In genomic region chr11:68106165-68106940, GRCh38 we compare ENCODE assay signal across 14 cellular contexts. TPM values are rescaled to one million over a fixed set of nuclear protein-coding genes. Genes with fewer than 3 reads are reported as not detected.
DNase-seq lines count a peak whose midpoint lies in the region; ATAC-seq and TF ChIP-seq lines count a peak whose summit lies in the region.
"Had no signal": no experiment of that assay in that cellular context is flagged by ENCODE, and none has a peak within 500 bp of the region (broad histone marks: within the 10 kb centered on the region; RNA-seq: fewer than 3 reads in every experiment).

No MANE protein-coding gene starts in this region.

- ATAC-seq in Right ventricle myocardium superior (ENCODE audit: poor library complexity), result peak; percentile 79
- ATAC-seq in esophagus mucosa, result peak; percentile 15
- ATAC-seq in HG03460 (IDR thresholded peaks at IDR 0.05; ENCODE audit: unreplicated experiment), result no peak
- ATAC-seq in GM21576 (IDR thresholded peaks at IDR 0.05; ENCODE audit: unreplicated experiment), result no peak
- ATAC-seq: stimulated activated effector memory CD8-positive, alpha-beta T cell treated with anti-CD3 and anti-CD28 coated beads, Interleukin-12 subunit alpha, Interleukin-12 subunit beta, amount 100 ng/mL, for 72 hours had no signal

- no peak overlapping the region for H3K4me3 ChIP-seq in right atrium auricular region

- no peak for TF ChIP-seq CTCF in right atrium auricular region (IDR thresholded peaks at IDR 0.05)

- no peaks in the 10 kb centered on the region for H3K27me3 ChIP-seq in right atrium auricular region

- H3K27ac ChIP-seq in right atrium auricular region, result no peak overlapping the region
- H3K27ac ChIP-seq: WERI-Rb-1 had no signal

- DNase-seq in Right ventricle myocardium superior (no peak), right atrium auricular region (ENCODE audit: low spot score) (no peak), mucosa of gallbladder (ENCODE audit: low spot score) (peak; percentile 88), KG1 (lab: John Stamatoyannopoulos, UW) (no peak), NCI-H1930 (lab: John Stamatoyannopoulos, UW) (no peak)
- DNase-seq: foreskin fibroblast; GDM1; NCI-H2081 treated with DMSO at 0.1 percent for 48 hours; stimulated activated CD4-positive, alpha-beta T cell treated with anti-CD3 and anti-CD28 coated beads, Interleukin-15, amount 100 ng/mL, for 24 hours; WERI-Rb-1 had no signal

- H3K36me3 ChIP-seq in right atrium auricular region, result no peaks in the 10 kb centered on the region
- H3K36me3 ChIP-seq: WERI-Rb-1 had no signal

- H3K9me3 ChIP-seq in right atrium auricular region, result no peaks in the 10 kb centered on the region

- intact Hi-C loops in Right ventricle myocardium superior (cut with DNase I), result no loop called here

- H3K4me1 ChIP-seq in right atrium auricular region, result peaks cover 0 to 13% of the 10 kb centered on the region in 2 donors

RNA-seq across cellular contexts. Expression of gene CHKA, which starts 14.8 kb away (rescaled TPM):
- total RNA-seq in Right ventricle myocardium superior, result 8.4 TPM
- 10 to 100 TPM in 1 of 2 donors, 1 to 10 TPM in 1; 6.1 to 10.3 TPM for total RNA-seq in right atrium auricular region
- 2.3 TPM for total RNA-seq in esophagus mucosa
- 61.4 TPM for total RNA-seq in mucosa of gallbladder

Comparison
In these comparisons a context has a peak if more than half of its experiments do, and no peak if none do; other contexts are left out.
1. ATAC-seq: peak in Right ventricle myocardium superior (single experiment) and esophagus mucosa (single experiment); none in HG03460 (single experiment) and GM21576 (single experiment).